In genomic region chr19:39070888-39071287, GRCh38 we compare ENCODE assay signal across 20 cellular contexts. TPM values are rescaled to one million over a fixed set of nuclear protein-coding genes. Genes with fewer than 3 reads are reported as not detected.
A peak's percentile ranks its signal among the peaks of the same experiment; 100 is the strongest.
DNase-seq lines count a peak whose midpoint lies in the region; TF ChIP-seq lines count a peak whose summit lies in the region.
"Had no signal": no experiment of that assay in that cellular context is flagged by ENCODE, and none has a peak within 500 bp of the region (broad histone marks: within the 10 kb centered on the region; RNA-seq: fewer than 3 reads in every experiment).

No MANE protein-coding gene starts in this region.

- no peak for TF ChIP-seq CTCF in choroid plexus epithelial cell (conservative IDR thresholded peaks at IDR 0.05; ENCODE audit: low read depth, low read length)
- TF ChIP-seq CTCF in retinal pigment epithelial cell (conservative IDR thresholded peaks at IDR 0.05; ENCODE audit: low read depth, low read length), result no peak

- peaks cover 24% of the 10 kb centered on the region for H3K4me1 Mint-ChIP-seq in activated T-cell treated with anti-CD3 and anti-CD28 coated beads, Interleukin-2, amount 50 U/mL, for 24 hours (ENCODE audit: low read depth)

- no peaks in the 10 kb centered on the region for H3K9me3 Mint-ChIP-seq in activated T-cell treated with anti-CD3 and anti-CD28 coated beads, Interleukin-2, amount 50 U/mL, for 24 hours

- no peaks in the 10 kb centered on the region for H3K36me3 Mint-ChIP-seq in activated T-cell treated with anti-CD3 and anti-CD28 coated beads, Interleukin-2, amount 50 U/mL, for 24 hours (ENCODE audit: low read depth)

- H3K4me3 ChIP-seq in choroid plexus epithelial cell (ENCODE audit: low read depth, low read length) (no peak overlapping the region), retinal pigment epithelial cell (ENCODE audit: low read length) (no peak overlapping the region)
- H3K4me3 ChIP-seq: left ventricle myocardium inferior, SJCRH30, smooth muscle cell, tibial nerve had no signal

- peak; percentile 59 for DNase-seq in EH (ENCODE audit: low read depth)
- peak; percentile 94 for DNase-seq in M059J (ENCODE audit: low read depth)
- DNase-seq in choroid plexus epithelial cell (ENCODE audit: low read depth), result peak; percentile 49
- peak; percentile 5 for DNase-seq in retinal pigment epithelial cell (ENCODE audit: low read depth)
- DNase-seq in Kasumi-1 (lab: John Stamatoyannopoulos, UW), result no peak
- no peak for DNase-seq in activated T-cell treated with anti-CD3 and anti-CD28 coated beads, Interleukin-2, amount 50 U/mL, for 24 hours
- DNase-seq in activated CD4-positive, alpha-beta T cell treated with anti-CD3 and anti-CD28 coated beads for 48 hours, result no peak
- DNase-seq: activated CD4-positive, alpha-beta T cell treated with anti-CD3 and anti-CD28 coated beads, Interleukin-2, amount 50 U/mL, for 48 hours; C1 segment of cervical spinal cord; DND-41; KG1; left ventricle myocardium inferior; NCI-H1436; NCI-H446; stimulated activated naive B cell treated with anti-CD40 and anti-IgM and Interleukin-4, amounts not matched to agents 10 μg/mL and 1 μg/mL and 100 μg/mL, for 72 hours had no signal

- H3K27ac Mint-ChIP-seq in activated T-cell treated with anti-CD3 and anti-CD28 coated beads, Interleukin-2, amount 50 U/mL, for 24 hours, result no peak overlapping the region
- H3K27ac Mint-ChIP-seq: stimulated activated naive B cell treated with anti-CD40 and anti-IgM and Interleukin-4, amounts not matched to agents 10 μg/mL and 1 μg/mL and 100 μg/mL, for 72 hours had no signal

- no peaks in the 10 kb centered on the region for H3K27me3 Mint-ChIP-seq in activated T-cell treated with anti-CD3 and anti-CD28 coated beads, Interleukin-2, amount 50 U/mL, for 24 hours

- H3K4me3 Mint-ChIP-seq in activated T-cell treated with anti-CD3 and anti-CD28 coated beads, Interleukin-2, amount 50 U/mL, for 24 hours, result no peak overlapping the region
- H3K4me3 Mint-ChIP-seq: stimulated activated naive B cell treated with anti-CD40 and anti-IgM and Interleukin-4, amounts not matched to agents 10 μg/mL and 1 μg/mL and 100 μg/mL, for 72 hours had no signal

RNA-seq across cellular contexts. Expression of gene ACP7, which starts 13.3 kb away (rescaled TPM):
- total RNA-seq in M059J (2014; rRNA removed; shearing (Covaris generic)), result 0.89 and 1.7 TPM in 2 replicates
- total RNA-seq: chondrocyte, fibroblast of villous mesenchyme, left ventricle myocardium inferior, SJCRH30 had no signal

RNA-seq across cellular contexts. Expression of gene FBXO27, which starts 38.5 kb away (rescaled TPM):
- 6.7 and 10.6 TPM in 2 replicates for total RNA-seq in M059J (2014; rRNA removed; shearing (Covaris generic))

RNA-seq across cellular contexts. Expression of gene PAK4, which starts 54.7 kb away (rescaled TPM):
- 6.1 and 10.9 TPM in 2 replicates for total RNA-seq in M059J (2014; rRNA removed; shearing (Covaris generic))

Comparison
In these comparisons a context has a peak if more than half of its experiments do, and no peak if none do; other contexts are left out.
1. DNase-seq: peak in EH (single experiment), M059J (single experiment), choroid plexus epithelial cell (single experiment) and retinal pigment epithelial cell (single experiment); none in Kasumi-1 (0 of 2), activated T-cell treated with anti-CD3 and anti-CD28 coated beads, Interleukin-2, amount 50 U/mL, for 24 hours (single experiment) and activated CD4-positive, alpha-beta T cell treated with anti-CD3 and anti-CD28 coated beads for 48 hours (single experiment).